ENCODE assay signal across 14 cellular contexts in the genomic region with DNA sequence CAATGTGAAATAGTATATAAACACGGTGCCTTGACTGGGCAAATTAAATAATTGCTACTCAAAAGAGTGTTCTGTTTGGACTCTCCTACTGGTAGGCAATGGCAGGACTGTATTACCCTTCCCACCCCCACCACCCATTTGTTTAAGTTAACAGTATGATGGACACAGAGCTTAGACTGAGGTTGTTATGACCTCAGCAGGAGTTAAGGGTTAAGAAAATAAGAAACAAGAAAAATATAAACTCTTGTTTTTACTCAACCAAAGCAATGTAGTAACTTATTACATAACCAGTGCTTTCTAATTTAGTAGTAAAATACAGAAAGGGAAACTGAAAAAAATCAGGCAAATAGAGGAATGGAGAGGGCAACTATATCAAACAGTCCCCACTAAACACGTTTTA. TPM values are rescaled to one million over a fixed set of nuclear protein-coding genes. Genes with fewer than 3 reads are reported as not detected.
"Had no signal": no experiment of that assay in that cellular context is flagged by ENCODE, and none has a peak within 500 bp of the region (broad histone marks: within the 10 kb centered on the region; RNA-seq: fewer than 3 reads in every experiment).

No MANE protein-coding gene starts in this region.

- H3K4me1 Mint-ChIP-seq: immature natural killer cell; stimulated activated memory B cell treated with anti-CD40 and anti-IgM and Interleukin-4, amounts not matched to agents 10 μg/mL and 1 μg/mL and 100 μg/mL, for 72 hours had no signal

- H3K9me3 Mint-ChIP-seq: activated naive CD4-positive, alpha-beta T cell treated with anti-CD3 and anti-CD28 coated beads, Interleukin-2, amount 50 U/mL, for 72 hours; immature natural killer cell; natural killer cell treated with Interleukin-12 subunit alpha and Interleukin-12 subunit beta and Interleukin-15 and Interleukin-18, amount 100 ng/mL, for 72 hours; stimulated activated memory B cell treated with anti-CD40 and anti-IgM and Interleukin-4, amounts not matched to agents 10 μg/mL and 1 μg/mL and 100 μg/mL, for 72 hours had no signal

- H3K27ac Mint-ChIP-seq: activated CD8-positive, alpha-beta memory T cell treated with anti-CD3 and anti-CD28 coated beads, Interleukin-2, amount 10 ng/mL, durations not matched to agents 7 days and 5 days; activated naive CD4-positive, alpha-beta T cell treated with anti-CD3 and anti-CD28 coated beads, Interleukin-2, amount 50 U/mL, for 72 hours; natural killer cell treated with Interleukin-12 subunit alpha and Interleukin-12 subunit beta and Interleukin-15 and Interleukin-18, amount 100 ng/mL, for 72 hours; stimulated activated memory B cell treated with anti-CD40 and anti-IgM and Interleukin-4, amounts not matched to agents 10 μg/mL and 1 μg/mL and 100 μg/mL, for 72 hours had no signal

- ATAC-seq: activated CD8-positive, alpha-beta memory T cell treated with anti-CD3 and anti-CD28 coated beads, Interleukin-2, amount 10 ng/mL, durations not matched to agents 7 days and 5 days; stimulated activated memory B cell treated with anti-CD40 and anti-IgM and Interleukin-4, amounts not matched to agents 10 μg/mL and 1 μg/mL and 100 μg/mL, for 72 hours had no signal

- H3K4me3 Mint-ChIP-seq: activated CD8-positive, alpha-beta memory T cell treated with anti-CD3 and anti-CD28 coated beads, Interleukin-2, amount 10 ng/mL, durations not matched to agents 7 days and 5 days; immature natural killer cell; natural killer cell treated with Interleukin-12 subunit alpha and Interleukin-12 subunit beta and Interleukin-15 and Interleukin-18, amount 100 ng/mL, for 72 hours; stimulated activated memory B cell treated with anti-CD40 and anti-IgM and Interleukin-4, amounts not matched to agents 10 μg/mL and 1 μg/mL and 100 μg/mL, for 72 hours had no signal

- DNase-seq: activated CD4-positive, alpha-beta T cell treated with anti-CD3 and anti-CD28 coated beads, Interleukin-2, amount 50 U/mL, for 48 hours; activated CD8-positive, alpha-beta memory T cell treated with anti-CD3 and anti-CD28 coated beads, Interleukin-2, amount 10 ng/mL, durations not matched to agents 7 days and 5 days; activated effector memory CD4-positive, alpha-beta T cell treated with Interleukin-2 at 50 U/mL for 16 hours; activated T-cell treated with anti-CD3 and anti-CD28 coated beads, Interleukin-2, amount 50 U/mL, for 1 hour; esophagus squamous epithelium; foreskin fibroblast; immature natural killer cell; T1000; tibial artery; WERI-Rb-1 had no signal

- H3K27me3 Mint-ChIP-seq: activated CD8-positive, alpha-beta memory T cell treated with anti-CD3 and anti-CD28 coated beads, Interleukin-2, amount 10 ng/mL, durations not matched to agents 7 days and 5 days; natural killer cell treated with Interleukin-12 subunit alpha and Interleukin-12 subunit beta and Interleukin-15 and Interleukin-18, amount 100 ng/mL, for 72 hours; stimulated activated memory B cell treated with anti-CD40 and anti-IgM and Interleukin-4, amounts not matched to agents 10 μg/mL and 1 μg/mL and 100 μg/mL, for 72 hours had no signal

RNA-seq across cellular contexts. Expression of gene SERPINC1, which starts 19.9 kb away (rescaled TPM):
- total RNA-seq: activated CD8-positive, alpha-beta memory T cell treated with anti-CD3 and anti-CD28 coated beads, Interleukin-2, amount 10 ng/mL, durations not matched to agents 7 days and 5 days; esophagus squamous epithelium; mesenteric fat pad had no signal
